Comparison of ENCODE assay signal across 29 cellular contexts in the genomic region with DNA sequence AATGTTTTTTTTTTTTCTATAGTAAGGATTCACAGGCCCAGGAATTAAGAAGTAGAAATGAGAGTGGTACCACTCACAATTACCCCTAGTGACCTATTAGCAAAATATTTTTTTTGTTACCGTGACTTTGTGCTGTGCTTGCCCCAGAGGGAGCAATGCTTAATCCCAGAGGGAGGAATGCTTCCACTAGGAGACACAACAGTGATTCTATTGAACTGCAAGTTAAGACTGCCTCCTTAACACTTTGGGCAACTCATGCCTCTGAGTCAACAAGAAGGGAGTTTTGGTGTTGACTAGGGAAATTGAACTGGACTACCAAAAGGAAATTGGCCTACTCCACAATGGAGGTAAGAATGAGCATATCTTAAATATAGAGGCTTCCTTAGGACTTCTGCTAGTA. TPM values are rescaled to one million over a fixed set of nuclear protein-coding genes. Genes with fewer than 3 reads are reported as not detected.
"Had no signal": no experiment of that assay in that cellular context is flagged by ENCODE, and none has a peak within 500 bp of the region (broad histone marks: within the 10 kb centered on the region; RNA-seq: fewer than 3 reads in every experiment).

No MANE protein-coding gene starts in this region.

- H3K9me3 ChIP-seq: ovary, psoas muscle, right lobe of liver, sigmoid colon, stomach, thoracic aorta, thyroid gland, transverse colon, upper lobe of right lung, vagina had no signal

- H3K27ac Mint-ChIP-seq: natural killer cell; nephron; neural progenitor cell; progenitor cell of endocrine pancreas; stimulated activated effector memory CD8-positive, alpha-beta T cell treated with anti-CD3 and anti-CD28 coated beads, Interleukin-12 subunit alpha, Interleukin-12 subunit beta, amount 100 ng/mL, for 72 hours; stimulated activated naive B cell treated with anti-CD40 and anti-IgM and Interleukin-4, amounts not matched to agents 10 μg/mL and 1 μg/mL and 100 μg/mL, for 72 hours; stimulated activated naive CD8-positive, alpha-beta T cell treated with anti-CD3 and anti-CD28 coated beads, Interleukin-15, Interleukin-2, amounts not matched to agents 100 ng/mL and 50 ng/mL, for 24 hours; type B pancreatic cell had no signal

- H3K27me3 ChIP-seq: neural progenitor cell, ovary, right lobe of liver, sigmoid colon, stomach, thyroid gland, transverse colon, upper lobe of right lung, vagina had no signal

- H3K4me1 Mint-ChIP-seq: natural killer cell; nephron; neural progenitor cell; stimulated activated effector memory CD8-positive, alpha-beta T cell treated with anti-CD3 and anti-CD28 coated beads, Interleukin-12 subunit alpha, Interleukin-12 subunit beta, amount 100 ng/mL, for 72 hours; stimulated activated naive B cell treated with anti-CD40 and anti-IgM and Interleukin-4, amounts not matched to agents 10 μg/mL and 1 μg/mL and 100 μg/mL, for 72 hours had no signal

- DNase-seq: natural killer cell; occipital lobe; ovary; posterior cingulate gyrus; psoas muscle; right cardiac atrium; right lobe of liver; sigmoid colon; small intestine; stimulated activated CD4-positive, alpha-beta T cell treated with anti-CD3 and anti-CD28 coated beads, Interleukin-15, amount 100 ng/mL, for 24 hours; stimulated activated CD4-positive, alpha-beta T cell treated with anti-CD3 and anti-CD28 coated beads, Interleukin-2, amount 100 ng/mL, for 24 hours; stimulated activated CD4-positive, alpha-beta T cell treated with anti-CD3 and anti-CD28 coated beads, Interleukin-2, amount 100 ng/mL, for 48 hours; stimulated activated CD4-positive, alpha-beta T cell treated with anti-CD3 and anti-CD28 coated beads, Interleukin-4, amount 100 ng/mL, for 24 hours; stimulated activated naive B cell treated with anti-CD40 and anti-IgM and Interleukin-4, amounts not matched to agents 10 μg/mL and 1 μg/mL and 100 μg/mL, for 72 hours; stimulated activated naive CD4-positive, alpha-beta T cell treated with Interleukin-2 at 50 U/mL for 16 hours; stomach; thyroid gland; transverse colon; upper lobe of right lung had no signal

- H3K36me3 Mint-ChIP-seq: natural killer cell; neural progenitor cell; stimulated activated effector memory CD8-positive, alpha-beta T cell treated with anti-CD3 and anti-CD28 coated beads, Interleukin-12 subunit alpha, Interleukin-12 subunit beta, amount 100 ng/mL, for 72 hours; stimulated activated naive B cell treated with anti-CD40 and anti-IgM and Interleukin-4, amounts not matched to agents 10 μg/mL and 1 μg/mL and 100 μg/mL, for 72 hours; type B pancreatic cell had no signal

- H3K4me3 Mint-ChIP-seq: natural killer cell; nephron; neural progenitor cell; stimulated activated effector memory CD8-positive, alpha-beta T cell treated with anti-CD3 and anti-CD28 coated beads, Interleukin-12 subunit alpha, Interleukin-12 subunit beta, amount 100 ng/mL, for 72 hours; stimulated activated naive B cell treated with anti-CD40 and anti-IgM and Interleukin-4, amounts not matched to agents 10 μg/mL and 1 μg/mL and 100 μg/mL, for 72 hours; stimulated activated naive CD8-positive, alpha-beta T cell treated with anti-CD3 and anti-CD28 coated beads, Interleukin-15, Interleukin-2, amounts not matched to agents 100 ng/mL and 50 ng/mL, for 24 hours; type B pancreatic cell had no signal

- FAIRE-seq: small intestine had no signal

- H3K27ac ChIP-seq: neural progenitor cell, ovary, parathyroid adenoma, psoas muscle, right lobe of liver, sigmoid colon, stomach, thoracic aorta, thyroid gland, transverse colon, upper lobe of right lung, vagina had no signal

- H3K36me3 ChIP-seq: neural progenitor cell, ovary, right lobe of liver, sigmoid colon, stomach, thoracic aorta, thyroid gland, transverse colon, upper lobe of right lung, vagina had no signal

- ATAC-seq: natural killer cell; psoas muscle; right cardiac atrium; right lobe of liver; stimulated activated effector memory CD8-positive, alpha-beta T cell treated with anti-CD3 and anti-CD28 coated beads, Interleukin-12 subunit alpha, Interleukin-12 subunit beta, amount 100 ng/mL, for 72 hours; stimulated activated naive B cell treated with anti-CD40 and anti-IgM and Interleukin-4, amounts not matched to agents 10 μg/mL and 1 μg/mL and 100 μg/mL, for 72 hours; upper lobe of right lung had no signal

- H3K4me1 ChIP-seq: neural progenitor cell, parathyroid adenoma, psoas muscle, right lobe of liver, sigmoid colon, stomach, thyroid gland, transverse colon, upper lobe of right lung, vagina had no signal

- H3K27me3 Mint-ChIP-seq: progenitor cell of endocrine pancreas; stimulated activated naive B cell treated with anti-CD40 and anti-IgM and Interleukin-4, amounts not matched to agents 10 μg/mL and 1 μg/mL and 100 μg/mL, for 72 hours; stimulated activated naive CD8-positive, alpha-beta T cell treated with anti-CD3 and anti-CD28 coated beads, Interleukin-15, Interleukin-2, amounts not matched to agents 100 ng/mL and 50 ng/mL, for 24 hours; type B pancreatic cell had no signal

- H3K4me3 ChIP-seq: neural progenitor cell, ovary, psoas muscle, right lobe of liver, sigmoid colon, stomach, thoracic aorta, thyroid gland, transverse colon, upper lobe of right lung, vagina had no signal

- H3K9me3 Mint-ChIP-seq: nephron; neural progenitor cell; stimulated activated naive B cell treated with anti-CD40 and anti-IgM and Interleukin-4, amounts not matched to agents 10 μg/mL and 1 μg/mL and 100 μg/mL, for 72 hours; stimulated activated naive CD8-positive, alpha-beta T cell treated with anti-CD3 and anti-CD28 coated beads, Interleukin-15, Interleukin-2, amounts not matched to agents 100 ng/mL and 50 ng/mL, for 24 hours; type B pancreatic cell had no signal

RNA-seq across cellular contexts. Expression of a gene that starts 17.2 kb away (rescaled TPM):
- total RNA-seq: natural killer cell, progenitor cell of endocrine pancreas had no signal
- polyA plus RNA-seq: neural cell had no signal
